In genomic region chr20:62544505-62545055, GRCh38 we compare ENCODE assay signal across 24 cellular contexts.
DNase-seq lines count a peak whose midpoint lies in the region; ATAC-seq, FAIRE-seq and TF ChIP-seq lines count a peak whose summit lies in the region.
"Had no signal": no experiment of that assay in that cellular context is flagged by ENCODE, and none has a peak within 500 bp of the region (broad histone marks: within the 10 kb centered on the region; RNA-seq: fewer than 3 reads in every experiment).

No MANE protein-coding gene starts in this region.

- TF ChIP-seq POLR2A in HepG2 (IDR thresholded peaks at IDR 0.05; ENCODE audit: insufficient read depth in 1 of 2, low read depth in 2 of 2, low read length in 2 of 2) (no peak), right lobe of liver (IDR thresholded peaks at IDR 0.05) (no peak), H1 (IDR thresholded peaks at IDR 0.05; ENCODE audit: control extremely low read depth in 1 of 2, low read depth in 2 of 2, low read length in 2 of 2) (no peak)

- peaks cover 41 to 58% of the 10 kb centered on the region in 2 experiments for H3K27me3 ChIP-seq in HepG2 (ENCODE audit: control insufficient read depth in 1 of 2, insufficient read depth in 2 of 2, low read length in 2 of 2)
- H3K27me3 ChIP-seq in right lobe of liver, result no peaks in the 10 kb centered on the region
- H3K27me3 ChIP-seq in H1 (replicated peaks in 1 of 4; ENCODE audit: control insufficient read depth in 3 of 4, extremely low read depth in 1 of 4, insufficient read depth in 3 of 4, low read length in 3 of 4), result peaks cover 0 to 4% (median 0%) of the 10 kb centered on the region in 4 experiments; a peak in 2 of 7 replicates
- H3K27me3 ChIP-seq in neuronal stem cell (ENCODE audit: control insufficient read depth in 3 of 3, insufficient read depth in 3 of 3, low read depth in 1 of 3, low read length in 3 of 3), result peaks cover 0 to 43% (median 2%) of the 10 kb centered on the region in 3 experiments

- TF ChIP-seq RAD21 in HepG2 (CRISPR knock-in tag; IDR thresholded peaks at IDR 0.05) (no peak), H1 (IDR thresholded peaks at IDR 0.05 in 1 of 2, conservative IDR thresholded peaks at IDR 0.05 in 1 of 2; ENCODE audit: low read depth in 2 of 2, low read length in 2 of 2) (no peak)

- H2BK120ac ChIP-seq in H1 (replicated peaks; ENCODE audit: low read depth, low read length) (no peak overlapping the region), neuronal stem cell (ENCODE audit: low read depth, low read length) (no peak overlapping the region)

- intact Hi-C loops in HepG2 (cut with micrococcal nuclease; ENCODE audit: unreplicated experiment) (no loop called here), right lobe of liver (cut with DNase I) (no loop called here)

- CTCF ChIA-PET in HepG2 (lab: Yijun Ruan, JAX; ENCODE audit: low intra/inter-chr PET ratio, low total read pairs), result no interaction called here
- CTCF ChIA-PET in H1 (lab: Charles Lee; ENCODE audit: partially characterized antibody), result interaction anchor here (0.8 to 1.2 kb wide), 5 partner anchors 9 to 107 kb away, joined by 3 to 5 read pairs (median 3); no protein-coding TSS in a partner anchor

- WGBS in HepG2 (ENCODE audit: low lambda C conversion rate), result 71% methylated on average over 9 of the region's 9 CpGs
- 84% methylated on average over 5 of the region's 9 CpGs for WGBS in right lobe of liver (ENCODE audit: insufficient coverage, low coverage, low lambda C conversion rate, missing lambda C conversion rate)
- 92% methylated on average over 9 of the region's 9 CpGs; no CpG with 5 or more reads in 1 of the 2 experiments for WGBS in H1 (ENCODE audit: extremely low coverage in 1 of 2, insufficient coverage in 1 of 2, insufficient read length in 1 of 2, insufficient replicate concordance in 2 of 2, low coverage in 1 of 2, low lambda C conversion rate in 2 of 2, missing lambda C conversion rate in 1 of 2), 2 experiments
- WGBS in neuronal stem cell (ENCODE audit: extremely low coverage in 2 of 2, insufficient read length in 2 of 2, insufficient replicate concordance in 1 of 2), 2 donors, result no CpG with 5 or more reads among the region's 9 CpGs

- no peak for TF ChIP-seq EP300 in HepG2 (IDR thresholded peaks at IDR 0.05; ENCODE audit: low read depth in 2 of 2, low read length in 2 of 2)
- TF ChIP-seq EP300 in HepG2 (CRISPR knock-in tag; IDR thresholded peaks at IDR 0.05; ENCODE audit: borderline replicate concordance), result no peak
- TF ChIP-seq EP300 in H1 (IDR thresholded peaks at IDR 0.05; ENCODE audit: borderline replicate concordance in 1 of 2, low read depth in 2 of 2, low read length in 2 of 2), result no peak

- no peaks in the 10 kb centered on the region for H3K23me2 ChIP-seq in H1 (ENCODE audit: low read depth, low read length)

- H2BK15ac ChIP-seq in H1 (ENCODE audit: low read length) (no peak overlapping the region), neuronal stem cell (ENCODE audit: low read length) (no peak overlapping the region)

- H2AFZ ChIP-seq in HepG2 (ENCODE audit: low read length) (no peak overlapping the region), H1 (ENCODE audit: low read length) (no peak overlapping the region), neuronal stem cell (ENCODE audit: low read length) (no peak overlapping the region)

- H3K18ac ChIP-seq in H1 (ENCODE audit: extremely low read depth, low read length), result no peak overlapping the region
- H3K18ac ChIP-seq in neuronal stem cell (ENCODE audit: low read length), result peak overlapping the region; percentile 45

- H3K4me1 ChIP-seq in HepG2 (ENCODE audit: insufficient read depth, low read length) (peaks cover 39% of the 10 kb centered on the region), right lobe of liver (no peaks in the 10 kb centered on the region), H1 (replicated peaks in 1 of 4; ENCODE audit: control insufficient read depth in 3 of 4, insufficient read depth in 4 of 4, low read length in 3 of 4) (no peaks in the 10 kb centered on the region; a peak in 1 of 7 replicates), neuronal stem cell (ENCODE audit: control insufficient read depth in 2 of 2, insufficient read depth in 1 of 2, low read depth in 1 of 2, low read length in 2 of 2) (peaks cover 2% of the 10 kb centered on the region in 2 donors)
- H3K4me1 ChIP-seq: Caco-2 had no signal

- H3K79me1 ChIP-seq in H1 (ENCODE audit: low read depth, low read length) (no peaks in the 10 kb centered on the region), neuronal stem cell (ENCODE audit: low read depth, low read length) (no peaks in the 10 kb centered on the region)

- H3K4me2 ChIP-seq in HepG2 (ENCODE audit: low read depth, low read length), result no peak overlapping the region
- no peak overlapping the region for H3K4me2 ChIP-seq in H1 (ENCODE audit: insufficient read depth in 1 of 2, low read depth in 2 of 2, low read length in 2 of 2)
- no peak overlapping the region for H3K4me2 ChIP-seq in neuronal stem cell (ENCODE audit: insufficient read depth, low read length, poor library complexity, severe bottlenecking)
- H3K4me2 ChIP-seq: BLaER1 treated with 17β-estradiol and CSF1 and Interleukin-3, amounts not matched to agents 10 nM and 100 nM had no signal

- no peaks in the 10 kb centered on the region for H3K79me2 ChIP-seq in HepG2 (ENCODE audit: insufficient read depth, low read length)
- H3K79me2 ChIP-seq in H1 (ENCODE audit: control insufficient read depth in 1 of 2, insufficient read depth in 2 of 2, low read length in 2 of 2), result no peaks in the 10 kb centered on the region

- no TSS peak for BruUV-seq in HepG2 (replicated peaks; lab: Mats Ljungman, UMichigan)

- ATAC-seq in HepG2, result no peak
- no peak for ATAC-seq in right lobe of liver
- ATAC-seq: CD8-positive, alpha-beta T cell had no signal

- H3K9me3 ChIP-seq in HepG2 (ENCODE audit: low read length) (peaks cover 8% of the 10 kb centered on the region), right lobe of liver (no peaks in the 10 kb centered on the region), H1 (ENCODE audit: insufficient read depth in 2 of 2, low read depth in 1 of 2, low read length in 1 of 2) (no peaks in the 10 kb centered on the region; a peak in 2 of 4 replicates), neuronal stem cell (replicated peaks in 1 of 2; ENCODE audit: control insufficient read depth in 2 of 2, insufficient read depth in 1 of 2, low read depth in 1 of 2, low read length in 2 of 2) (peaks cover 0 to 3% of the 10 kb centered on the region in 2 donors)

- no peak overlapping the region for H3K23ac ChIP-seq in H1 (ENCODE audit: insufficient read length)
- no peak overlapping the region for H3K23ac ChIP-seq in neuronal stem cell (ENCODE audit: low read depth, low read length, poor library complexity)

- no peak overlapping the region for H3K56ac ChIP-seq in H1 (replicated peaks; ENCODE audit: insufficient read length, low read depth, low read length)

- TF ChIP-seq CTCF in HepG2 (CRISPR knock-in tag; IDR thresholded peaks at IDR 0.05) (no peak), right lobe of liver (IDR thresholded peaks at IDR 0.05) (no peak), H1 (IDR thresholded peaks at IDR 0.05; ENCODE audit: control extremely low read depth in 1 of 3, insufficient read depth in 1 of 3, low read depth in 1 of 3, low read length in 3 of 3) (no peak)

- H3K14ac ChIP-seq in H1 (ENCODE audit: insufficient read length) (no peak overlapping the region), neuronal stem cell (ENCODE audit: low read length) (no peak overlapping the region)

- FAIRE-seq in HepG2 (lab: Jason Lieb, UNC), result no peak
- peak; percentile 82 for FAIRE-seq in HTR-8/SVneo (lab: Jason Lieb, UNC)
- no peak for FAIRE-seq in H1 (lab: Jason Lieb, UNC)
- FAIRE-seq: A204.1, D721Med, G401.6, GM12891, GM19239 had no signal

- DNase-seq in HepG2 (ENCODE audit: low spot score), result no peak
- DNase-seq in right lobe of liver, result no peak
- no peak for DNase-seq in HTR-8/SVneo (ENCODE audit: insufficient read length, low spot score)
- no peak for DNase-seq in H1 (ENCODE audit: low read depth in 1 of 2, low spot score in 2 of 2)
- no peak for DNase-seq in neuronal stem cell (ENCODE audit: low spot score)
- no peak for DNase-seq in activated naive CD4-positive, alpha-beta T cell (lab: John Stamatoyannopoulos, UW)
- no peak for DNase-seq in AG20443 (ENCODE audit: low spot score)
- no peak for DNase-seq in iPS-NIHi7 (ENCODE audit: extremely low spot score)
- DNase-seq: 8988T; ACHN; AML-193; Caco-2; Calu3; CD4-positive, alpha-beta T cell; CD8-positive, alpha-beta T cell; DMS79 treated with DMSO at 0.1 percent for 48 hours; GF-D8 had no signal

- H2AK5ac ChIP-seq in H1 (ENCODE audit: low read depth, low read length) (no peak overlapping the region), neuronal stem cell (ENCODE audit: low read depth, low read length) (peak overlapping the region; percentile 84)

- H3K9ac ChIP-seq in HepG2 (ENCODE audit: insufficient read depth, low read depth, low read length), result no peak overlapping the region
- no peak overlapping the region for H3K9ac ChIP-seq in H1 (replicated peaks in 1 of 4; ENCODE audit: extremely low read depth in 1 of 4, low read depth in 3 of 4, low read length in 3 of 4)
- H3K9ac ChIP-seq in neuronal stem cell (ENCODE audit: low read depth, low read length, poor library complexity), result no peak overlapping the region
- H3K9ac ChIP-seq: BLaER1 treated with 17β-estradiol and CSF1 and Interleukin-3, amounts not matched to agents 10 nM and 100 nM had no signal

- in situ Hi-C loops in HepG2 (cut with HindIII; ENCODE audit: extremely low pct_ligation_motif_present, low pct_unique_long_range_greater_than_20kb), result no loop called here

- H4K91ac ChIP-seq in H1 (replicated peaks; ENCODE audit: insufficient read length, low read length) (no peak overlapping the region), neuronal stem cell (ENCODE audit: low read depth, low read length, poor library complexity) (no peak overlapping the region)

- H3K4ac ChIP-seq in H1 (replicated peaks; ENCODE audit: insufficient read length, low read depth, low read length), result no peak overlapping the region
- no peak overlapping the region for H3K4ac ChIP-seq in neuronal stem cell (ENCODE audit: low read length)

- H4K5ac ChIP-seq in H1 (ENCODE audit: insufficient read length, low read depth, low read length), result no peak overlapping the region

- H4K20me1 ChIP-seq in HepG2 (ENCODE audit: insufficient read depth, low read length) (no peaks in the 10 kb centered on the region), H1 (replicated peaks in 1 of 2; ENCODE audit: control insufficient read depth in 1 of 2, insufficient read depth in 2 of 2, low read length in 2 of 2) (peaks cover 0 to 3% of the 10 kb centered on the region in 2 experiments)

- H4K8ac ChIP-seq in H1 (ENCODE audit: extremely low read depth, insufficient read depth, low read length) (peak overlapping the region; percentile 35; the same call in 1 of the 2 replicates), neuronal stem cell (ENCODE audit: low read depth, low read length) (no peak overlapping the region)

- H3K27ac ChIP-seq in HepG2 (ENCODE audit: extremely low read length, insufficient read depth, low read length) (no peak overlapping the region), right lobe of liver (no peak overlapping the region), H1 (ENCODE audit: low read depth, low read length) (no peak overlapping the region), neuronal stem cell (replicated peaks; ENCODE audit: low read length) (no peak overlapping the region)
- H3K27ac ChIP-seq: BLaER1 treated with 17β-estradiol and CSF1 and Interleukin-3, amounts not matched to agents 10 nM and 100 nM; C4-2B had no signal

- H2BK20ac ChIP-seq in H1 (ENCODE audit: low read length), result no peak overlapping the region

- no peaks in the 10 kb centered on the region for H3K36me3 ChIP-seq in HepG2 (replicated peaks in 1 of 2; ENCODE audit: control insufficient read depth in 1 of 2, insufficient read depth in 2 of 2, low read length in 2 of 2)
- H3K36me3 ChIP-seq in right lobe of liver, result no peaks in the 10 kb centered on the region
- no peaks in the 10 kb centered on the region for H3K36me3 ChIP-seq in H1 (ENCODE audit: control insufficient read depth in 2 of 4, insufficient read depth in 4 of 4, low read length in 3 of 4)
- no peaks in the 10 kb centered on the region for H3K36me3 ChIP-seq in neuronal stem cell (replicated peaks in 1 of 2; ENCODE audit: control insufficient read depth in 2 of 2, insufficient read depth in 2 of 2, low read length in 2 of 2)
- H3K36me3 ChIP-seq: BLaER1 treated with 17β-estradiol and CSF1 and Interleukin-3, amounts not matched to agents 10 nM and 100 nM had no signal

- H3K4me3 ChIP-seq in HepG2 (replicated peaks in 1 of 3; ENCODE audit: insufficient read depth in 1 of 3, low read depth in 2 of 3, low read length in 3 of 3), result no peak overlapping the region
- no peak overlapping the region for H3K4me3 ChIP-seq in right lobe of liver
- no peak overlapping the region for H3K4me3 ChIP-seq in H1 (ENCODE audit: extremely low read depth in 1 of 4, insufficient read depth in 2 of 4, low read depth in 3 of 4, low read length in 4 of 4)
- no peak overlapping the region for H3K4me3 ChIP-seq in neuronal stem cell (ENCODE audit: low read length in 2 of 2)
- H3K4me3 ChIP-seq: BLaER1 treated with 17β-estradiol and CSF1 and Interleukin-3, amounts not matched to agents 10 nM and 100 nM had no signal

- H2BK5ac ChIP-seq in H1 (ENCODE audit: low read depth, low read length) (no peak overlapping the region), neuronal stem cell (ENCODE audit: low read length) (no peak overlapping the region)

- POLR2A ChIA-PET in HepG2 (lab: Yijun Ruan, JAX) (no interaction called here), H1 (lab: Charles Lee; ENCODE audit: partially characterized antibody) (no interaction called here)

- H2BK12ac ChIP-seq in H1 (ENCODE audit: low read depth, low read length), result no peak overlapping the region
- H2BK12ac ChIP-seq in neuronal stem cell (ENCODE audit: low read length), result no peak overlapping the region
